17 cellular contexts compared by ENCODE assay signal in the genomic region with DNA sequence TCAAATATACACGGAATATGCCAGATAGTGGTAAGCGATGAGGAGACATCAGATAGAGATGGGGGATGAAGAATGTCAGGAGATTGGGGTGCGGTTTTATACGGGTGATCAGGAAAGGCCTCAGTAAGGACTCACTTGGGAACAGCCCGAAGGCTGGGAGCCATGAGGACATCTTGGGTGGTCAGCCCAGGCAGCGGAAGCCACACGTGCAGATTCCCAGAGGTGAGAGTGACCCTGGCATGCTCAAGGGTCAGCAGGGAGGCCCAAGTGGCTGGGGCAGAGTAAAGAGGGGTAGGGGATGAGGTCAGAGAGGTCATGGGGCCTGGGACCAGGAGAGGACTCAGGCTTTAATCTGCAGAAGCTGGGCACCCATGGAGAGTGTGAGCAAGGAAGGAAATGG.
DNase-seq lines count a peak whose midpoint lies in the region; ATAC-seq and TF ChIP-seq lines count a peak whose summit lies in the region.
"Had no signal": no experiment of that assay in that cellular context is flagged by ENCODE, and none has a peak within 500 bp of the region (broad histone marks: within the 10 kb centered on the region; RNA-seq: fewer than 3 reads in every experiment).

No MANE protein-coding gene starts in this region.

- H3K9me3 Mint-ChIP-seq in osteocyte (ENCODE audit: unreplicated experiment) (no peaks in the 10 kb centered on the region), T-cell (no peaks in the 10 kb centered on the region)
- H3K9me3 Mint-ChIP-seq: CD8-positive, alpha-beta T cell had no signal

- no peak for TF ChIP-seq POLR2A in uterus (IDR thresholded peaks at IDR 0.05)

- H3K27me3 Mint-ChIP-seq in osteocyte (ENCODE audit: unreplicated experiment) (no peaks in the 10 kb centered on the region), T-cell (peaks cover 18 to 34% of the 10 kb centered on the region in 2 donors)

- TF ChIP-seq CTCF in osteocyte (IDR thresholded peaks at IDR 0.05) (no peak), uterus (IDR thresholded peaks at IDR 0.05) (no peak)

- H3K27ac Mint-ChIP-seq in osteocyte (ENCODE audit: unreplicated experiment) (no peak overlapping the region), T-cell (no peak overlapping the region)
- H3K27ac Mint-ChIP-seq: CD14-positive monocyte; CD8-positive, alpha-beta T cell; H9 had no signal

- DNase-seq in cardiac septum (ENCODE audit: low spot score) (peak; percentile 20), Right ventricle myocardium inferior (ENCODE audit: missing footprints) (no peak), epithelial cell of prostate (ENCODE audit: low read depth, low spot score) (no peak), osteocyte (ENCODE audit: extremely low spot score, unreplicated experiment) (peak; percentile 72), uterus (no peak), NCI-H524 treated with DMSO at 0.1 percent for 48 hours (lab: John Stamatoyannopoulos, UW) (no peak), T-cell (no peak), Ammon's horn (ENCODE audit: low spot score) (no peak)
- DNase-seq: CD8-positive, alpha-beta T cell; COR-L47; DMS153; DND-41; GF-D8; GOT3; H9 had no signal

- H3K4me1 ChIP-seq in uterus = peaks cover 0 to 4% of the 10 kb centered on the region in 2 donors

- POLR2A ChIA-PET in T-cell (lab: Charles Lee) = no interaction called here

- CTCF ChIA-PET in T-cell (lab: Charles Lee) = no interaction called here

- no peaks in the 10 kb centered on the region for H3K27me3 ChIP-seq in uterus

- H3K36me3 Mint-ChIP-seq in osteocyte (ENCODE audit: unreplicated experiment) (no peaks in the 10 kb centered on the region), T-cell (no peaks in the 10 kb centered on the region)
- H3K36me3 Mint-ChIP-seq: CD14-positive monocyte; CD8-positive, alpha-beta T cell had no signal

- no peak overlapping the region for H3K4me3 Mint-ChIP-seq in osteocyte (ENCODE audit: unreplicated experiment)
- H3K4me3 Mint-ChIP-seq in T-cell = no peak overlapping the region
- H3K4me3 Mint-ChIP-seq: CD14-positive monocyte; CD8-positive, alpha-beta T cell; H9 had no signal

- H3K27ac ChIP-seq in epithelial cell of prostate (peak overlapping the region; percentile 81), uterus (peak overlapping the region; percentile 30 to 64)

- no peak for ATAC-seq in Right ventricle myocardium inferior
- no peak for ATAC-seq in T-cell (replicated peaks in 1 of 4)
- ATAC-seq: CD8-positive, alpha-beta T cell; HepG2 had no signal

- no peaks in the 10 kb centered on the region for H3K36me3 ChIP-seq in uterus

- H3K4me3 ChIP-seq in uterus = no peak overlapping the region

- no peaks in the 10 kb centered on the region for H3K4me1 Mint-ChIP-seq in osteocyte (ENCODE audit: unreplicated experiment)
- peaks cover 0 to 6% (median 3%) of the 10 kb centered on the region in 3 donors for H3K4me1 Mint-ChIP-seq in T-cell
- H3K4me1 Mint-ChIP-seq: CD14-positive monocyte had no signal

- intact Hi-C loops in cardiac septum (cut with DNase I) (no loop called here), Right ventricle myocardium inferior (cut with DNase I) (no loop called here), uterus (cut with DNase I; ENCODE audit: low total_unique reads) (no loop called here)

- H3K9me3 ChIP-seq in uterus = no peaks in the 10 kb centered on the region

Comparison
In these comparisons a context has a peak if more than half of its experiments do, and no peak if none do; other contexts are left out.
1. DNase-seq: peak in cardiac septum (single experiment) and osteocyte (single experiment); none in Right ventricle myocardium inferior (single experiment), epithelial cell of prostate (single experiment), uterus (0 of 2), NCI-H524 treated with DMSO at 0.1 percent for 48 hours (single experiment), T-cell (0 of 34) and Ammon's horn (single experiment).